ENCODE assay signal across 26 cellular contexts in the genomic region with DNA sequence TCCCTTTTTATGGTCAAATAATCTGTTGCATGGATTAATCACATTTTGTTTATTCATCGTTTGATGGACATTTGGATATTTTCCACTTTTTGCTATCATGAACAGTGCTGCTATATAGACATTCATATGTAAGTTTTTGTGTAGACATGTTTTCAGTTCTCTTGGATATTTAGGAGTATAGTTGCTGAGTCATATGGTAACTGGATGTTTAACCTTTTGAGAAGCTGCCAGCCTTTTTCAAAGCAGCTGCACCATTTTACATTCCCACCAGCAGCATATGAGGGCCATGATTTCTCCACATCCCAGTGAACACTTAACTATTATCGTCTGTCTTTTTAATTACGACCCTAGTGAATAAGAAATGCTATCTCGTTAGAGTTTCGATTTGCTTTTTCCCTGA. TPM values are rescaled to one million over a fixed set of nuclear protein-coding genes. Genes with fewer than 3 reads are reported as not detected.
DNase-seq lines count a peak whose midpoint lies in the region; ATAC-seq, FAIRE-seq and TF ChIP-seq lines count a peak whose summit lies in the region.
"Had no signal": no experiment of that assay in that cellular context is flagged by ENCODE, and none has a peak within 500 bp of the region (broad histone marks: within the 10 kb centered on the region; RNA-seq: fewer than 3 reads in every experiment).

No MANE protein-coding gene starts in this region.

- peak overlapping the region; percentile 57 for H3K27ac Mint-ChIP-seq in activated T-cell treated with anti-CD3 and anti-CD28 coated beads, Interleukin-2, amount 50 U/mL, for 72 hours
- H3K27ac Mint-ChIP-seq in brain, result peak overlapping the region in 3 of 5 experiments; percentile 47 to 90 (median 89)
- H3K27ac Mint-ChIP-seq in naive thymus-derived CD8-positive, alpha-beta T cell, result peak overlapping the region in 6 of 10 donors; percentile 2 to 69 (median 24)
- H3K27ac Mint-ChIP-seq: stimulated activated effector memory CD8-positive, alpha-beta T cell treated with anti-CD3 and anti-CD28 coated beads, Interleukin-12 subunit alpha, Interleukin-12 subunit beta, amount 100 ng/mL, for 72 hours had no signal

- H3K14ac ChIP-seq in IMR-90 (replicated peaks; ENCODE audit: low read depth, low read length), result no peak overlapping the region

- H2BK120ac ChIP-seq in IMR-90 (ENCODE audit: low read depth, low read length), result no peak overlapping the region

- H3K27me3 Mint-ChIP-seq in activated T-cell treated with anti-CD3 and anti-CD28 coated beads, Interleukin-2, amount 50 U/mL, for 72 hours (ENCODE audit: low read depth), result no peaks in the 10 kb centered on the region
- no peaks in the 10 kb centered on the region for H3K27me3 Mint-ChIP-seq in brain
- H3K27me3 Mint-ChIP-seq in naive thymus-derived CD8-positive, alpha-beta T cell, result no peaks in the 10 kb centered on the region

- no peak for TF ChIP-seq POLR2A in IMR-90 (IDR thresholded peaks at IDR 0.05; ENCODE audit: low read depth, low read length)

- no peaks in the 10 kb centered on the region for H3K9me3 ChIP-seq in IMR-90 (ENCODE audit: control insufficient read depth, insufficient read depth, low read length)
- H3K9me3 ChIP-seq: BLaER1 treated with 17β-estradiol and CSF1 and Interleukin-3, amounts not matched to agents 10 nM and 100 nM; esophagus squamous epithelium; heart right ventricle had no signal

- TF ChIP-seq CTCF in IMR-90 (conservative IDR thresholded peaks at IDR 0.05; ENCODE audit: low read depth, low read length) (no peak), brain (conservative IDR thresholded peaks at IDR 0.05) (no peak)

- H4K20me1 ChIP-seq in IMR-90 (ENCODE audit: insufficient read depth, low read length), result no peaks in the 10 kb centered on the region; the same call in 1 of the 2 replicates

- H3K4me3 Mint-ChIP-seq in activated T-cell treated with anti-CD3 and anti-CD28 coated beads, Interleukin-2, amount 50 U/mL, for 72 hours, result no peak overlapping the region
- H3K4me3 Mint-ChIP-seq in brain, result peak overlapping the region in 1 of 5 experiments; percentile 23
- no peak overlapping the region for H3K4me3 Mint-ChIP-seq in naive thymus-derived CD8-positive, alpha-beta T cell
- H3K4me3 Mint-ChIP-seq: stimulated activated effector memory CD8-positive, alpha-beta T cell treated with anti-CD3 and anti-CD28 coated beads, Interleukin-12 subunit alpha, Interleukin-12 subunit beta, amount 100 ng/mL, for 72 hours had no signal

- peak overlapping the region; percentile 93; the same call in 1 of the 2 replicates for H3K27ac ChIP-seq in IMR-90 (ENCODE audit: insufficient read depth, low read length)
- H3K27ac ChIP-seq: BLaER1 treated with 17β-estradiol and CSF1 and Interleukin-3, amounts not matched to agents 10 nM and 100 nM; esophagus squamous epithelium; heart right ventricle had no signal

- H4K91ac ChIP-seq in IMR-90 (ENCODE audit: insufficient read depth, low read depth, low read length), result no peak overlapping the region

- peak overlapping the region; percentile 87; the same call in 1 of the 2 replicates for H4K5ac ChIP-seq in IMR-90 (ENCODE audit: low read depth, low read length)

- H3K4ac ChIP-seq in IMR-90 (ENCODE audit: low read depth, low read length), result 0 out of 2 replicates have a peak overlapping the region, but pooled peaks have one; percentile 28

- dilution Hi-C loops in IMR-90 (cut with HindIII; ENCODE audit: low sequenced_read_pairs, unreplicated experiment), result no loop called here

- H3K9me3 Mint-ChIP-seq in activated T-cell treated with anti-CD3 and anti-CD28 coated beads, Interleukin-2, amount 50 U/mL, for 72 hours, result no peaks in the 10 kb centered on the region
- H3K9me3 Mint-ChIP-seq in brain, result no peaks in the 10 kb centered on the region
- no peaks in the 10 kb centered on the region for H3K9me3 Mint-ChIP-seq in naive thymus-derived CD8-positive, alpha-beta T cell
- H3K9me3 Mint-ChIP-seq: stimulated activated effector memory CD8-positive, alpha-beta T cell treated with anti-CD3 and anti-CD28 coated beads, Interleukin-12 subunit alpha, Interleukin-12 subunit beta, amount 100 ng/mL, for 72 hours had no signal

- H3K27me3 ChIP-seq in IMR-90 (ENCODE audit: control insufficient read depth, insufficient read depth, low read length), result no peaks in the 10 kb centered on the region
- H3K27me3 ChIP-seq: BLaER1 treated with 17β-estradiol and CSF1 and Interleukin-3, amounts not matched to agents 10 nM and 100 nM; esophagus squamous epithelium; heart right ventricle had no signal

- H2BK5ac ChIP-seq in IMR-90 (ENCODE audit: low read depth, low read length, poor library complexity, severe bottlenecking), result peak overlapping the region; percentile 82

- ATAC-seq in activated T-cell treated with anti-CD3 and anti-CD28 coated beads, Interleukin-2, amount 50 U/mL, for 72 hours (replicated peaks in 1 of 2), result no peak
- peak; percentile 89 for ATAC-seq in IMR-90 (ENCODE audit: low read depth)
- no peak for ATAC-seq in naive thymus-derived CD8-positive, alpha-beta T cell
- ATAC-seq: heart right ventricle; left cardiac atrium; Panc1; stimulated activated effector memory CD8-positive, alpha-beta T cell treated with anti-CD3 and anti-CD28 coated beads, Interleukin-12 subunit alpha, Interleukin-12 subunit beta, amount 100 ng/mL, for 72 hours had no signal

- H3K79me1 ChIP-seq in IMR-90 (ENCODE audit: low read depth in 1 of 2, low read length in 2 of 2), result peaks cover 28 to 37% of the 10 kb centered on the region in 2 experiments

- H2AFZ ChIP-seq in IMR-90 (replicated peaks; ENCODE audit: low read length, poor library complexity), result no peak overlapping the region

- H2AK5ac ChIP-seq in IMR-90 (ENCODE audit: low read depth, low read length), result no peak overlapping the region

- H3K18ac ChIP-seq in IMR-90 (ENCODE audit: low read depth, low read length), result no peak overlapping the region; the same call in 1 of the 2 replicates

- H3K4me3 ChIP-seq in IMR-90 (ENCODE audit: insufficient read depth, low read depth, low read length), result no peak overlapping the region
- H3K4me3 ChIP-seq: BLaER1 treated with 17β-estradiol and CSF1 and Interleukin-3, amounts not matched to agents 10 nM and 100 nM; esophagus squamous epithelium; heart right ventricle had no signal

- no peak overlapping the region for H2BK15ac ChIP-seq in IMR-90 (ENCODE audit: low read depth, low read length)

- peaks cover 5% of the 10 kb centered on the region for H3K4me1 ChIP-seq in IMR-90 (ENCODE audit: control insufficient read depth, insufficient read depth, low read length)
- H3K4me1 ChIP-seq: esophagus squamous epithelium, heart right ventricle had no signal

- H3K4me1 Mint-ChIP-seq in activated T-cell treated with anti-CD3 and anti-CD28 coated beads, Interleukin-2, amount 50 U/mL, for 72 hours (ENCODE audit: low read depth), result peaks cover 18% of the 10 kb centered on the region
- H3K4me1 Mint-ChIP-seq in brain, result peaks cover 17% of the 10 kb centered on the region
- peaks cover 7 to 32% (median 20%) of the 10 kb centered on the region in 4 donors for H3K4me1 Mint-ChIP-seq in naive thymus-derived CD8-positive, alpha-beta T cell
- H3K4me1 Mint-ChIP-seq: stimulated activated effector memory CD8-positive, alpha-beta T cell treated with anti-CD3 and anti-CD28 coated beads, Interleukin-12 subunit alpha, Interleukin-12 subunit beta, amount 100 ng/mL, for 72 hours had no signal

- intact Hi-C loops in IMR-90 (cut with micrococcal nuclease), result no loop called here

- in situ Hi-C loops in IMR-90 (cut with MboI; ENCODE audit: low sequenced_read_pairs), result no loop called here

- DNase-seq in activated T-cell treated with anti-CD3 and anti-CD28 coated beads, Interleukin-2, amount 50 U/mL, for 72 hours, result no peak
- DNase-seq in activated T-cell treated with anti-CD3 and anti-CD28 coated beads, Interleukin-2, amount 50 U/mL, for 1 hour, result no peak
- DNase-seq in IMR-90 (peak; percentile 78), germinal center (ENCODE audit: low spot score) (no peak), T-helper 2 cell (no peak), frontal cortex (ENCODE audit: low spot score in 2 of 2) (no peak)
- no peak for DNase-seq in naive thymus-derived CD8-positive, alpha-beta T cell
- DNase-seq: cortex of kidney, EL, esophagus squamous epithelium, heart right ventricle, left cardiac atrium, mesenchymal stem cell, NCI-H1048, NCI-H187 treated with DMSO at 0.1 percent for 48 hours, NCI-H526 treated with DMSO at 0.1 percent for 48 hours, nucleus accumbens, SHP77 treated with DMSO at 0.1 percent for 48 hours, small intestine had no signal

- H3K56ac ChIP-seq in IMR-90 (ENCODE audit: extremely low read depth, insufficient read depth, low read length), result no peak overlapping the region

- peaks cover 16 to 34% of the 10 kb centered on the region in 2 donors for H3K36me3 Mint-ChIP-seq in activated T-cell treated with anti-CD3 and anti-CD28 coated beads, Interleukin-2, amount 50 U/mL, for 72 hours (ENCODE audit: insufficient read depth in 2 of 2)
- H3K36me3 Mint-ChIP-seq in brain, result peaks cover 66% of the 10 kb centered on the region
- peaks cover 0 to 81% (median 8%) of the 10 kb centered on the region in 3 donors for H3K36me3 Mint-ChIP-seq in naive thymus-derived CD8-positive, alpha-beta T cell

- 100% methylated on average over 1 of the region's 5 CpGs; no CpG with 5 or more reads in 1 of the 2 experiments for WGBS in IMR-90 (ENCODE audit: extremely low coverage in 2 of 2, insufficient read length in 1 of 2), 2 experiments

- no peak for FAIRE-seq in frontal cortex (lab: Jason Lieb, UNC)
- FAIRE-seq: D721Med, H54, small intestine, TTC549 had no signal

- H4K8ac ChIP-seq in IMR-90 (ENCODE audit: low read depth in 2 of 2, low read length in 2 of 2), result no peak overlapping the region; a peak in 1 of 4 replicates

- no peak for TF ChIP-seq RAD21 in IMR-90 (IDR thresholded peaks at IDR 0.05; ENCODE audit: low read length)

- no TSS peak for BruUV-seq in IMR-90 (replicated peaks; lab: Mats Ljungman, UMichigan)

- POLR2A ChIA-PET in IMR-90 (lab: Charles Lee; ENCODE audit: unreplicated experiment), result no interaction called here
- POLR2A ChIA-PET in naive thymus-derived CD8-positive, alpha-beta T cell (lab: Charles Lee), result interaction anchor here (1.0 to 1.2 kb wide), 2 partner anchors 40 to 162 kb away, joined by 3 to 6 read pairs; partner anchors contain the start of genes HMOX2 and TFAP4

- H2AK9ac ChIP-seq in IMR-90 (replicated peaks; ENCODE audit: low read depth, low read length, poor library complexity), result no peak overlapping the region

- CTCF ChIA-PET in IMR-90 (lab: Yijun Ruan, JAX), result no interaction called here

- no peak overlapping the region for H3K9ac ChIP-seq in IMR-90 (ENCODE audit: low read depth, low read length)

- H3K23ac ChIP-seq in IMR-90 (ENCODE audit: low read depth, low read length), result no peak overlapping the region

- H3K9me1 ChIP-seq in IMR-90 (ENCODE audit: insufficient read depth, low read length), result no peaks in the 10 kb centered on the region

- H3K4me2 ChIP-seq in IMR-90 (ENCODE audit: low read depth, low read length), result no peak overlapping the region

- no peak overlapping the region for H2BK20ac ChIP-seq in IMR-90 (ENCODE audit: low read depth, low read length)

- H3K36me3 ChIP-seq in IMR-90 (ENCODE audit: control insufficient read depth, insufficient read depth, low read length), result peaks cover 34% of the 10 kb centered on the region

RNA-seq across cellular contexts. Expression of gene DNAJA3, which starts 10.0 kb away (rescaled TPM):
- 10 to 100 TPM; 83.6 to 98.7 TPM for total RNA-seq in activated T-cell treated with anti-CD3 and anti-CD28 coated beads, Interleukin-2, amount 50 U/mL, for 72 hours
- total RNA-seq in IMR-90 (2012; rRNA removed) (36.9 and 38.0 TPM in 2 replicates), frontal cortex (42.8 TPM)
- polyA plus RNA-seq in IMR-90 (2012; rRNA removed) (40.2 TPM in 2 replicates), brain (ENCODE audit: insufficient read depth, low read depth, low replicate concordance) (43.8 TPM)
- 28.2 and 36.0 TPM in 2 replicates for polyA plus RNA-seq in IMR-90 (2012; cell fraction: cytosol; rRNA removed)
- polyA plus RNA-seq in IMR-90 (2012; cell fraction: nucleus; rRNA removed; ENCODE audit: low replicate concordance), result 75.3 and 86.2 TPM in 2 replicates
- total RNA-seq in naive thymus-derived CD8-positive, alpha-beta T cell, result 10 to 100 TPM; 70.6 to 71.3 TPM
- polyA plus RNA-seq in naive thymus-derived CD8-positive, alpha-beta T cell, result 10 to 100 TPM; 43.4 to 64.8 (median 45.2) TPM

RNA-seq across cellular contexts. Expression of gene CORO7, which starts 19.3 kb away (rescaled TPM):
- 100 to 1,000 TPM in 1 of 2 donors, 10 to 100 TPM in 1; 88.6 to 105 TPM for total RNA-seq in activated T-cell treated with anti-CD3 and anti-CD28 coated beads, Interleukin-2, amount 50 U/mL, for 72 hours
- total RNA-seq in IMR-90 (2012; rRNA removed) (6.3 and 7.8 TPM in 2 replicates), frontal cortex (39.1 TPM)
- polyA plus RNA-seq in IMR-90 (2012; rRNA removed) (23.6 and 26.7 TPM in 2 replicates), brain (ENCODE audit: insufficient read depth, low read depth, low replicate concordance) (87.6 TPM)
- polyA plus RNA-seq in IMR-90 (2012; cell fraction: cytosol; rRNA removed), result 4.2 and 9.3 TPM in 2 replicates
- polyA plus RNA-seq in IMR-90 (2012; cell fraction: nucleus; rRNA removed; ENCODE audit: low replicate concordance), result 135 and 301 TPM in 2 replicates
- total RNA-seq in naive thymus-derived CD8-positive, alpha-beta T cell, result 100 to 1,000 TPM; 161 to 169 TPM
- 10 to 100 TPM; 44.6 to 79.9 (median 45.5) TPM for polyA plus RNA-seq in naive thymus-derived CD8-positive, alpha-beta T cell

RNA-seq across cellular contexts. Expression of gene NMRAL1, which starts 38.8 kb away (rescaled TPM):
- 10 to 100 TPM; 32.5 to 33.0 TPM for total RNA-seq in activated T-cell treated with anti-CD3 and anti-CD28 coated beads, Interleukin-2, amount 50 U/mL, for 72 hours
- 67.6 and 73.6 TPM in 2 replicates for total RNA-seq in IMR-90 (2012; rRNA removed)
- 48.6 and 52.4 TPM in 2 replicates for polyA plus RNA-seq in IMR-90 (2012; rRNA removed)
- 62.4 and 64.5 TPM in 2 replicates for polyA plus RNA-seq in IMR-90 (2012; cell fraction: cytosol; rRNA removed)
- polyA plus RNA-seq in IMR-90 (2012; cell fraction: nucleus; rRNA removed; ENCODE audit: low replicate concordance), result 50.0 and 61.0 TPM in 2 replicates
- 116 TPM for polyA plus RNA-seq in brain (ENCODE audit: insufficient read depth, low read depth, low replicate concordance)
- total RNA-seq in naive thymus-derived CD8-positive, alpha-beta T cell, result 10 to 100 TPM; 53.7 to 63.1 TPM
- polyA plus RNA-seq in naive thymus-derived CD8-positive, alpha-beta T cell, result 10 to 100 TPM; 52.3 to 67.9 (median 62.9) TPM
- 62.0 TPM for total RNA-seq in frontal cortex

RNA-seq across cellular contexts. Expression of gene HMOX2, which starts 40.5 kb away (rescaled TPM):
- 10 to 100 TPM; 50.3 to 50.9 TPM for total RNA-seq in activated T-cell treated with anti-CD3 and anti-CD28 coated beads, Interleukin-2, amount 50 U/mL, for 72 hours
- 91.1 and 98.8 TPM in 2 replicates for total RNA-seq in IMR-90 (2012; rRNA removed)
- polyA plus RNA-seq in IMR-90 (2012; rRNA removed), result 93.9 and 109 TPM in 2 replicates
- polyA plus RNA-seq in IMR-90 (2012; cell fraction: cytosol; rRNA removed), result 80.5 and 83.7 TPM in 2 replicates
- 50.5 and 52.2 TPM in 2 replicates for polyA plus RNA-seq in IMR-90 (2012; cell fraction: nucleus; rRNA removed; ENCODE audit: low replicate concordance)
- polyA plus RNA-seq in brain (ENCODE audit: insufficient read depth, low read depth, low replicate concordance), result 123 TPM
- total RNA-seq in naive thymus-derived CD8-positive, alpha-beta T cell, result 10 to 100 TPM; 64.3 to 71.9 TPM
- polyA plus RNA-seq in naive thymus-derived CD8-positive, alpha-beta T cell, result 100 to 1,000 TPM; 123 to 210 (median 145) TPM
- total RNA-seq in frontal cortex, result 39.5 TPM

Comparison
In these comparisons a context has a peak if more than half of its experiments do, and no peak if none do; other contexts are left out.
1. H3K27ac Mint-ChIP-seq: peak in every context shown above with its lines; median percentile 89 in brain; 57 in activated T-cell treated with anti-CD3 and anti-CD28 coated beads, Interleukin-2, amount 50 U/mL, for 72 hours; 24 in naive thymus-derived CD8-positive, alpha-beta T cell.